ENCODE assay signal across 21 cellular contexts in genomic region chr15:85517086-85517485, GRCh38.
"Had no signal": no experiment of that assay in that cellular context is flagged by ENCODE, and none has a peak within 500 bp of the region (broad histone marks: within the 10 kb centered on the region; RNA-seq: fewer than 3 reads in every experiment).

No MANE protein-coding gene starts in this region.

- H3K4me3 ChIP-seq: esophagus muscularis mucosa, mucosa of descending colon, uterus had no signal

- ATAC-seq: activated CD8-positive, alpha-beta memory T cell treated with anti-CD3 and anti-CD28 coated beads, Interleukin-2, amount 10 ng/mL, durations not matched to agents 7 days and 5 days; activated CD8-positive, alpha-beta T cell treated with anti-CD3 and anti-CD28 coated beads for 36 hours; activated naive CD4-positive, alpha-beta T cell treated with anti-CD3 and anti-CD28 coated beads, Interleukin-2, amount 50 U/mL, for 72 hours; mucosa of descending colon; sciatic nerve; stimulated activated effector memory CD8-positive, alpha-beta T cell treated with anti-CD3 and anti-CD28 coated beads, Interleukin-12 subunit alpha, Interleukin-12 subunit beta, amount 100 ng/mL, for 72 hours had no signal

- H3K27ac Mint-ChIP-seq: activated CD4-positive, alpha-beta T cell treated with anti-CD3 and anti-CD28 coated beads, Interleukin-2, amount 10 ng/mL, durations not matched to agents 7 days and 5 days; activated CD8-positive, alpha-beta memory T cell treated with anti-CD3 and anti-CD28 coated beads, Interleukin-2, amount 10 ng/mL, durations not matched to agents 7 days and 5 days; activated CD8-positive, alpha-beta T cell treated with anti-CD3 and anti-CD28 coated beads for 36 hours; activated naive CD4-positive, alpha-beta T cell treated with anti-CD3 and anti-CD28 coated beads, Interleukin-2, amount 50 U/mL, for 72 hours; stimulated activated effector memory CD8-positive, alpha-beta T cell treated with anti-CD3 and anti-CD28 coated beads, Interleukin-12 subunit alpha, Interleukin-12 subunit beta, amount 100 ng/mL, for 72 hours had no signal

- H3K27me3 ChIP-seq: esophagus muscularis mucosa, uterus had no signal

- DNase-seq: activated CD4-positive, alpha-beta T cell treated with anti-CD3 and anti-CD28 coated beads, Interleukin-2, amount 10 ng/mL, durations not matched to agents 7 days and 5 days; activated CD4-positive, CD25-positive, alpha-beta regulatory T cell treated with anti-CD3 and anti-CD28 coated beads, Interleukin-2, amount 50 U/mL, for 72 hours; activated CD8-positive, alpha-beta memory T cell treated with anti-CD3 and anti-CD28 coated beads, Interleukin-2, amount 10 ng/mL, durations not matched to agents 7 days and 5 days; activated CD8-positive, alpha-beta T cell treated with anti-CD3 and anti-CD28 coated beads for 36 hours; activated gamma-delta T cell; activated T-cell treated with anti-CD3 and anti-CD28 coated beads for 4 hours; central memory CD4-positive, alpha-beta T cell; effector memory CD4-positive, alpha-beta T cell; hippocampal formation; mesenchymal stem cell; mucosa of descending colon; posterior cingulate gyrus; small intestine; stimulated activated CD4-positive, alpha-beta T cell treated with anti-CD3 and anti-CD28 coated beads, Interleukin-2, amount 100 ng/mL, for 24 hours; trophoblast cell; uterus had no signal

- H3K36me3 ChIP-seq: uterus had no signal

- H3K27me3 Mint-ChIP-seq: activated CD4-positive, alpha-beta T cell treated with anti-CD3 and anti-CD28 coated beads, Interleukin-2, amount 10 ng/mL, durations not matched to agents 7 days and 5 days; activated CD8-positive, alpha-beta memory T cell treated with anti-CD3 and anti-CD28 coated beads, Interleukin-2, amount 10 ng/mL, durations not matched to agents 7 days and 5 days; activated CD8-positive, alpha-beta T cell treated with anti-CD3 and anti-CD28 coated beads for 36 hours had no signal

- H3K36me3 Mint-ChIP-seq: stimulated activated effector memory CD8-positive, alpha-beta T cell treated with anti-CD3 and anti-CD28 coated beads, Interleukin-12 subunit alpha, Interleukin-12 subunit beta, amount 100 ng/mL, for 72 hours had no signal

- H3K4me1 ChIP-seq: uterus had no signal

- H3K9me3 ChIP-seq: esophagus muscularis mucosa, mucosa of descending colon, uterus had no signal

- H3K27ac ChIP-seq: esophagus muscularis mucosa, uterus had no signal

- H3K9me3 Mint-ChIP-seq: activated CD4-positive, alpha-beta T cell treated with anti-CD3 and anti-CD28 coated beads, Interleukin-2, amount 10 ng/mL, durations not matched to agents 7 days and 5 days; activated CD8-positive, alpha-beta T cell treated with anti-CD3 and anti-CD28 coated beads for 36 hours; activated naive CD4-positive, alpha-beta T cell treated with anti-CD3 and anti-CD28 coated beads, Interleukin-2, amount 50 U/mL, for 72 hours; neural crest cell; stimulated activated effector memory CD8-positive, alpha-beta T cell treated with anti-CD3 and anti-CD28 coated beads, Interleukin-12 subunit alpha, Interleukin-12 subunit beta, amount 100 ng/mL, for 72 hours had no signal

- H3K4me3 Mint-ChIP-seq: activated CD4-positive, alpha-beta T cell treated with anti-CD3 and anti-CD28 coated beads, Interleukin-2, amount 10 ng/mL, durations not matched to agents 7 days and 5 days; activated CD8-positive, alpha-beta memory T cell treated with anti-CD3 and anti-CD28 coated beads, Interleukin-2, amount 10 ng/mL, durations not matched to agents 7 days and 5 days; activated CD8-positive, alpha-beta T cell treated with anti-CD3 and anti-CD28 coated beads for 36 hours; neural crest cell; stimulated activated effector memory CD8-positive, alpha-beta T cell treated with anti-CD3 and anti-CD28 coated beads, Interleukin-12 subunit alpha, Interleukin-12 subunit beta, amount 100 ng/mL, for 72 hours had no signal
